ENCODE assay signal across 12 cellular contexts in the genomic region with DNA sequence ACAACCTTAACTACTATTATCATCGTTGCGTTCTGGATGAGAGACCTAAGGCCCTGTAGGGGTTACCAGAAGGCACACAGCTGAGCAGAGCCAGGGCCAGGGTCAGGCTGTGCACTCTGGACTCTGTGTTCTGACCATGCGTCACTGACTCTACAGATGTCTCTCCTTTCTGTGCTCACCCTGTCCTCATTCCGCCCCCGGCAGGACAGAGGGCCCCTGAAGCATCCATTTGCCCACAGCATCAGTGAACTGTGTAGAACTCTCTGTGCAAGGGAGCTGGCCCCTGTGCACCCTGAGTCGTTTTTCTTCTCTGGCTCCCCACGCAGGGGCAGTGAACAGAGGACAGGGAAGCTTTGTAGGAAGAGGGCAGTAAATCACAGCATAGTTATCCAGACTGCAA. TPM values are rescaled to one million over a fixed set of nuclear protein-coding genes. Genes with fewer than 3 reads are reported as not detected.
DNase-seq lines count a peak whose midpoint lies in the region; ATAC-seq and TF ChIP-seq lines count a peak whose summit lies in the region.
"Had no signal": no experiment of that assay in that cellular context is flagged by ENCODE, and none has a peak within 500 bp of the region (broad histone marks: within the 10 kb centered on the region; RNA-seq: fewer than 3 reads in every experiment).

No MANE protein-coding gene starts in this region.

- H3K27me3 ChIP-seq in right atrium auricular region, result no peaks in the 10 kb centered on the region
- H3K27me3 ChIP-seq: brain microvascular endothelial cell, foreskin keratinocyte, SJSA1 had no signal

- no peak overlapping the region for H3K4me3 ChIP-seq in OCI-LY7 (ENCODE audit: low read depth, low read length, poor library complexity, severe bottlenecking)
- no peak overlapping the region for H3K4me3 ChIP-seq in right atrium auricular region

- H3K27ac Mint-ChIP-seq in dendritic cell treated with granulocyte-macrophage colony-stimulating factor and Interleukin-4, amounts not matched to agents 40 ng/mL and 50 ng/mL, for 4 days, result no peak overlapping the region
- no peak overlapping the region for H3K27ac Mint-ChIP-seq in stimulated activated effector memory CD8-positive, alpha-beta T cell treated with anti-CD3 and anti-CD28 coated beads, Interleukin-12 subunit alpha, Interleukin-12 subunit beta, amount 100 ng/mL, for 72 hours

- H3K27ac ChIP-seq in OCI-LY7 (ENCODE audit: low read depth, low read length, poor library complexity, severe bottlenecking), result no peak overlapping the region
- H3K27ac ChIP-seq in right atrium auricular region, result no peak overlapping the region
- H3K27ac ChIP-seq: brain microvascular endothelial cell, foreskin keratinocyte, SJSA1 had no signal

- H3K9me3 Mint-ChIP-seq in activated T-cell treated with anti-CD3 and anti-CD28 coated beads, Interleukin-2, amount 50 U/mL, for 4 hours, result no peaks in the 10 kb centered on the region
- no peaks in the 10 kb centered on the region for H3K9me3 Mint-ChIP-seq in dendritic cell treated with granulocyte-macrophage colony-stimulating factor and Interleukin-4, amounts not matched to agents 40 ng/mL and 50 ng/mL, for 4 days
- H3K9me3 Mint-ChIP-seq in stimulated activated effector memory CD8-positive, alpha-beta T cell treated with anti-CD3 and anti-CD28 coated beads, Interleukin-12 subunit alpha, Interleukin-12 subunit beta, amount 100 ng/mL, for 72 hours, result no peaks in the 10 kb centered on the region

- no peaks in the 10 kb centered on the region for H4K20me1 ChIP-seq in OCI-LY7 (ENCODE audit: insufficient read depth, low read length)

- no peaks in the 10 kb centered on the region for H3K9me2 ChIP-seq in OCI-LY7 (ENCODE audit: insufficient read depth, low read length)

- no peaks in the 10 kb centered on the region for H3K27me3 Mint-ChIP-seq in activated T-cell treated with anti-CD3 and anti-CD28 coated beads, Interleukin-2, amount 50 U/mL, for 4 hours (ENCODE audit: low read depth)
- H3K27me3 Mint-ChIP-seq in dendritic cell treated with granulocyte-macrophage colony-stimulating factor and Interleukin-4, amounts not matched to agents 40 ng/mL and 50 ng/mL, for 4 days, result no peaks in the 10 kb centered on the region

- intact Hi-C loops in OCI-LY7 (cut with micrococcal nuclease; ENCODE audit: unreplicated experiment), result no loop called here
- intact Hi-C loops in dendritic cell treated with granulocyte-macrophage colony-stimulating factor and Interleukin-4, amounts not matched to agents 40 ng/mL and 50 ng/mL, for 4 days (cut with micrococcal nuclease), result loop anchor here (10.0 kb wide), 1 partner anchor 57 kb away; a partner anchor contains a TSS

- peaks cover 4% of the 10 kb centered on the region for H3K4me1 Mint-ChIP-seq in activated T-cell treated with anti-CD3 and anti-CD28 coated beads, Interleukin-2, amount 50 U/mL, for 4 hours (ENCODE audit: low read depth)
- peaks cover 9% of the 10 kb centered on the region for H3K4me1 Mint-ChIP-seq in dendritic cell treated with granulocyte-macrophage colony-stimulating factor and Interleukin-4, amounts not matched to agents 40 ng/mL and 50 ng/mL, for 4 days (ENCODE audit: low read depth)
- H3K4me1 Mint-ChIP-seq in stimulated activated effector memory CD8-positive, alpha-beta T cell treated with anti-CD3 and anti-CD28 coated beads, Interleukin-12 subunit alpha, Interleukin-12 subunit beta, amount 100 ng/mL, for 72 hours, result peaks cover 8% of the 10 kb centered on the region

- peaks cover 8% of the 10 kb centered on the region; the same call in 1 of the 2 replicates for H3K79me2 ChIP-seq in OCI-LY7 (ENCODE audit: insufficient read depth, low read depth, low read length)

- H3K4me1 ChIP-seq in OCI-LY7 (ENCODE audit: insufficient read depth, low read length, poor library complexity, severe bottlenecking) (peaks cover 15% of the 10 kb centered on the region), right atrium auricular region (no peaks in the 10 kb centered on the region)
- H3K4me1 ChIP-seq: foreskin keratinocyte had no signal

- H3K36me3 Mint-ChIP-seq in activated T-cell treated with anti-CD3 and anti-CD28 coated beads, Interleukin-2, amount 50 U/mL, for 4 hours (ENCODE audit: insufficient read depth), result no peaks in the 10 kb centered on the region
- peaks cover 7% of the 10 kb centered on the region for H3K36me3 Mint-ChIP-seq in dendritic cell treated with granulocyte-macrophage colony-stimulating factor and Interleukin-4, amounts not matched to agents 40 ng/mL and 50 ng/mL, for 4 days (ENCODE audit: low read depth)
- peaks cover 27% of the 10 kb centered on the region for H3K36me3 Mint-ChIP-seq in stimulated activated effector memory CD8-positive, alpha-beta T cell treated with anti-CD3 and anti-CD28 coated beads, Interleukin-12 subunit alpha, Interleukin-12 subunit beta, amount 100 ng/mL, for 72 hours

- TF ChIP-seq CTCF in OCI-LY7 (conservative IDR thresholded peaks at IDR 0.05; ENCODE audit: low read length) (no peak), right atrium auricular region (IDR thresholded peaks at IDR 0.05) (no peak)

- ATAC-seq in activated T-cell treated with anti-CD3 and anti-CD28 coated beads, Interleukin-2, amount 50 U/mL, for 4 hours, result no peak
- ATAC-seq in stimulated activated effector memory CD8-positive, alpha-beta T cell treated with anti-CD3 and anti-CD28 coated beads, Interleukin-12 subunit alpha, Interleukin-12 subunit beta, amount 100 ng/mL, for 72 hours, result no peak
- ATAC-seq in HG03139 (IDR thresholded peaks at IDR 0.05; ENCODE audit: unreplicated experiment), result no peak
- ATAC-seq in HG02623 (IDR thresholded peaks at IDR 0.05; ENCODE audit: unreplicated experiment), result no peak

- H3K36me3 ChIP-seq in OCI-LY7 (ENCODE audit: insufficient read depth, low read length) (no peaks in the 10 kb centered on the region), right atrium auricular region (no peaks in the 10 kb centered on the region)
- H3K36me3 ChIP-seq: brain microvascular endothelial cell, SJSA1 had no signal

- peak overlapping the region; percentile 88 for H3K4me3 Mint-ChIP-seq in activated T-cell treated with anti-CD3 and anti-CD28 coated beads, Interleukin-2, amount 50 U/mL, for 4 hours
- H3K4me3 Mint-ChIP-seq in dendritic cell treated with granulocyte-macrophage colony-stimulating factor and Interleukin-4, amounts not matched to agents 40 ng/mL and 50 ng/mL, for 4 days, result peak overlapping the region; percentile 77
- peak overlapping the region; percentile 77 for H3K4me3 Mint-ChIP-seq in stimulated activated effector memory CD8-positive, alpha-beta T cell treated with anti-CD3 and anti-CD28 coated beads, Interleukin-12 subunit alpha, Interleukin-12 subunit beta, amount 100 ng/mL, for 72 hours

- no peaks in the 10 kb centered on the region for H3K9me3 ChIP-seq in OCI-LY7 (ENCODE audit: low read length)
- no peaks in the 10 kb centered on the region for H3K9me3 ChIP-seq in right atrium auricular region
- H3K9me3 ChIP-seq: SJSA1 had no signal

- no peak for DNase-seq in activated T-cell treated with anti-CD3 and anti-CD28 coated beads, Interleukin-2, amount 50 U/mL, for 4 hours
- DNase-seq in activated T-cell treated with anti-CD3 and anti-CD28 coated beads, Interleukin-2, amount 50 U/mL, for 1 hour, result no peak
- no peak for DNase-seq in OCI-LY7 (ENCODE audit: low spot score)
- no peak for DNase-seq in stimulated activated effector memory CD8-positive, alpha-beta T cell treated with anti-CD3 and anti-CD28 coated beads, Interleukin-12 subunit alpha, Interleukin-12 subunit beta, amount 100 ng/mL, for 72 hours (ENCODE audit: low spot score in 2 of 2)
- DNase-seq in right atrium auricular region (ENCODE audit: low spot score), result no peak
- DNase-seq: brain microvascular endothelial cell, foreskin keratinocyte, MV-4-11 had no signal

- H2AFZ ChIP-seq in OCI-LY7 (ENCODE audit: low read length), result no peak overlapping the region

- BruUV-seq in OCI-LY7 (replicated peaks; lab: Mats Ljungman, UMichigan), result no TSS peak

- peak overlapping the region; percentile 98 for H3K4me2 ChIP-seq in OCI-LY7 (ENCODE audit: low read length)

- CTCF ChIA-PET in OCI-LY7 (lab: Charles Lee; ENCODE audit: unreplicated experiment), result interaction anchor here (1.2 kb wide), 1 partner anchor 163 kb away, joined by 3 read pairs; no protein-coding TSS in a partner anchor

- POLR2A ChIA-PET in OCI-LY7 (lab: Charles Lee), result no interaction called here

RNA-seq across cellular contexts. Expression of a gene that starts 21.3 kb away (rescaled TPM):
- total RNA-seq in activated T-cell treated with anti-CD3 and anti-CD28 coated beads, Interleukin-2, amount 50 U/mL, for 4 hours, result 10 to 100 TPM; 21.2 to 28.4 (median 24.6) TPM
- 18.8 and 27.5 TPM in 2 replicates for total RNA-seq in OCI-LY7 (2014; rRNA removed; shearing (Covaris generic))
- total RNA-seq in OCI-LY7 (2022) (16.8 and 17.7 TPM in 2 replicates), right atrium auricular region (10 to 100 TPM; 17.7 to 26.1 TPM)

RNA-seq across cellular contexts. Expression of a gene that starts 22.5 kb away (rescaled TPM):
- 10 to 100 TPM; 31.0 to 37.9 (median 36.5) TPM for total RNA-seq in activated T-cell treated with anti-CD3 and anti-CD28 coated beads, Interleukin-2, amount 50 U/mL, for 4 hours
- 32.4 and 37.6 TPM in 2 replicates for total RNA-seq in OCI-LY7 (2014; rRNA removed; shearing (Covaris generic))
- total RNA-seq in OCI-LY7 (2022), result 46.2 and 48.7 TPM in 2 replicates
- 100 to 1,000 TPM in 1 of 2 donors, 10 to 100 TPM in 1; 78.3 to 117 TPM for total RNA-seq in right atrium auricular region

RNA-seq across cellular contexts. Expression of a gene that starts 28.4 kb away (rescaled TPM):
- 10 to 100 TPM; 10.5 to 12.7 (median 11.4) TPM for total RNA-seq in activated T-cell treated with anti-CD3 and anti-CD28 coated beads, Interleukin-2, amount 50 U/mL, for 4 hours
- 2.3 and 8.1 TPM in 2 replicates for total RNA-seq in OCI-LY7 (2014; rRNA removed; shearing (Covaris generic))
- total RNA-seq in OCI-LY7 (2022) (17.5 and 20.3 TPM in 2 replicates), right atrium auricular region (10 to 100 TPM; 11.5 to 29.7 TPM)

RNA-seq across cellular contexts. Expression of a gene that starts 43.4 kb away (rescaled TPM):
- 1 to 10 TPM; 3.3 to 4.2 (median 4.0) TPM for total RNA-seq in activated T-cell treated with anti-CD3 and anti-CD28 coated beads, Interleukin-2, amount 50 U/mL, for 4 hours
- 0.95 and 1.4 TPM in 2 replicates for total RNA-seq in OCI-LY7 (2014; rRNA removed; shearing (Covaris generic))
- total RNA-seq in OCI-LY7 (2022) (3.6 and 4.1 TPM in 2 replicates), right atrium auricular region (1 to 10 TPM; 1.3 to 2.2 TPM)

RNA-seq across cellular contexts. Expression of a gene that starts 59.1 kb away (rescaled TPM):
- 10 to 100 TPM; 22.8 to 28.8 (median 23.4) TPM for total RNA-seq in activated T-cell treated with anti-CD3 and anti-CD28 coated beads, Interleukin-2, amount 50 U/mL, for 4 hours
- total RNA-seq in OCI-LY7 (2014; rRNA removed; shearing (Covaris generic)), result 7.6 and 10.2 TPM in 2 replicates
- 19.0 and 19.8 TPM in 2 replicates for total RNA-seq in OCI-LY7 (2022)
- 10 to 100 TPM; 25.8 to 60.3 TPM for total RNA-seq in right atrium auricular region
